In genomic region chr11:102664001-102664752, GRCh38 we compare ENCODE assay signal across 10 cellular contexts. TPM values are rescaled to one million over a fixed set of nuclear protein-coding genes. Genes with fewer than 3 reads are reported as not detected.
DNase-seq lines count a peak whose midpoint lies in the region; ATAC-seq and TF ChIP-seq lines count a peak whose summit lies in the region.
"Had no signal": no experiment of that assay in that cellular context is flagged by ENCODE, and none has a peak within 500 bp of the region (broad histone marks: within the 10 kb centered on the region; RNA-seq: fewer than 3 reads in every experiment).

No MANE protein-coding gene starts in this region.

- POLR2A ChIA-PET in HEK293 (lab: Yijun Ruan, JAX), result no interaction called here

- no peaks in the 10 kb centered on the region for H3K36me3 Mint-ChIP-seq in natural killer cell

- no peaks in the 10 kb centered on the region for H3K4me1 ChIP-seq in HEK293 (ENCODE audit: control insufficient read depth, insufficient read depth, low read length)

- peaks cover 0 to 5% of the 10 kb centered on the region in 2 donors for H3K27me3 Mint-ChIP-seq in natural killer cell (ENCODE audit: low read depth in 2 of 2)

- DNase-seq in GM10266 (ENCODE audit: extremely low spot score) (no peak), kidney tubule cell (ENCODE audit: low spot score) (peak; percentile 23), H7 (no peak), natural killer cell (no peak), activated T-cell treated with anti-CD3 and anti-CD28 coated beads for 4 hours (no peak)
- DNase-seq: left ventricle myocardium superior, NCI-H526 treated with DMSO at 0.1 percent for 48 hours had no signal

- H3K27me3 ChIP-seq in H7 (ENCODE audit: control insufficient read depth, insufficient read depth, low read length), result no peaks in the 10 kb centered on the region

- H3K27ac ChIP-seq in HEK293 (ENCODE audit: extremely low read depth, low read depth, low read length), result no peak overlapping the region

- no peaks in the 10 kb centered on the region for H3K9me3 ChIP-seq in HEK293 (ENCODE audit: control insufficient read depth, insufficient read depth, low read depth, low read length)

- CTCF ChIA-PET in HEK293 (lab: Yijun Ruan, JAX), result interaction anchor here (0.6 to 4.1 kb wide), 6 partner anchors 10 to 375 kb away, joined by 3 to 43 read pairs (median 3); no protein-coding TSS in a partner anchor

- no peaks in the 10 kb centered on the region for H3K4me1 Mint-ChIP-seq in natural killer cell

- H3K36me3 ChIP-seq in HEK293 (ENCODE audit: control insufficient read depth in 2 of 2, insufficient read depth in 1 of 2, low read length in 2 of 2) (no peaks in the 10 kb centered on the region), H7 (replicated peaks; ENCODE audit: control insufficient read depth, insufficient read depth, low read length) (no peaks in the 10 kb centered on the region)

- H3K9me3 Mint-ChIP-seq in natural killer cell, result no peaks in the 10 kb centered on the region

- H3K27ac Mint-ChIP-seq in natural killer cell, result no peak overlapping the region

- intact Hi-C loops in natural killer cell (cut with micrococcal nuclease), result no loop called here

- H3K4me3 Mint-ChIP-seq in natural killer cell, result no peak overlapping the region

- H3K4me3 ChIP-seq in HEK293 (ENCODE audit: low read depth, low read length) (no peak overlapping the region), H7 (ENCODE audit: insufficient read depth, low read depth, low read length) (no peak overlapping the region)

- peak; percentile 82 for ATAC-seq in SK-N-SH treated with all-trans-retinoic acid at 6 μM for 48 hours
- ATAC-seq in natural killer cell, result no peak
- no peak for ATAC-seq in HG03378 (IDR thresholded peaks at IDR 0.05; ENCODE audit: unreplicated experiment)
- ATAC-seq: left ventricle myocardium superior had no signal

- peak; percentile 50 for TF ChIP-seq CTCF in GM10266 (IDR thresholded peaks at IDR 0.05; ENCODE audit: control insufficient read depth, insufficient read depth, low read depth, missing control alignments)
- TF ChIP-seq CTCF in HEK293 (tag by site-specific recombination; IDR thresholded peaks at IDR 0.05), result no peak
- no peak for TF ChIP-seq CTCF in natural killer cell (IDR thresholded peaks at IDR 0.05)

TF ChIP-seq in HEK293, 187 proteins besides CTCF, POLR2A, EP300 and RAD21:
- TF ChIP-seq ZNF580 (tag by site-specific recombination; IDR thresholded peaks at IDR 0.05), result no peak
- TF ChIP-seq SCRT1 (tag by site-specific recombination; IDR thresholded peaks at IDR 0.05; ENCODE audit: borderline replicate concordance), result no peak
- peak; percentile 58 for TF ChIP-seq SCRT2 (tag by site-specific recombination; IDR thresholded peaks at IDR 0.05)
- TF ChIP-seq ZFHX2 (tag by site-specific recombination; conservative IDR thresholded peaks at IDR 0.05), result no peak

TF ChIP-seq in SK-N-SH treated with all-trans-retinoic acid at 6 μM for 48 hours, 23 proteins besides CTCF, POLR2A, EP300 and RAD21:
- no peak for TF ChIP-seq ZNF8 (CRISPR knock-in tag; IDR thresholded peaks at IDR 0.05)
- no peak for TF ChIP-seq ZFP30 (CRISPR knock-in tag; IDR thresholded peaks at IDR 0.05)
- no peak for TF ChIP-seq ESRRG (CRISPR knock-in tag; IDR thresholded peaks at IDR 0.05)
- no peak for TF ChIP-seq CSRNP3 (CRISPR knock-in tag; IDR thresholded peaks at IDR 0.05)
- no peak for TF ChIP-seq ARNTL (CRISPR knock-in tag; IDR thresholded peaks at IDR 0.05; ENCODE audit: borderline replicate concordance, low read depth)
- TF ChIP-seq PPARA (CRISPR knock-in tag; IDR thresholded peaks at IDR 0.05; ENCODE audit: borderline replicate concordance), result no peak
- TF ChIP-seq BACH2 (CRISPR knock-in tag; IDR thresholded peaks at IDR 0.05; ENCODE audit: borderline replicate concordance), result no peak
- no peak for TF ChIP-seq ZNF70 (CRISPR knock-in tag; IDR thresholded peaks at IDR 0.05)
- no peak for TF ChIP-seq GLIS3 (CRISPR knock-in tag; IDR thresholded peaks at IDR 0.05)
- no peak for TF ChIP-seq CSDC2 (CRISPR knock-in tag; IDR thresholded peaks at IDR 0.05)

RNA-seq across cellular contexts. Expression of gene MMP20, which starts 39.0 kb away (rescaled TPM):
- total RNA-seq in H7 (2014; rRNA removed; shearing (Covaris generic)), result not detected in 2 replicates
- not detected for total RNA-seq in natural killer cell
- total RNA-seq: left ventricle myocardium superior had no signal

RNA-seq across cellular contexts. Expression of gene MMP27, which starts 41.4 kb away (rescaled TPM):
- not detected in 2 replicates for total RNA-seq in H7 (2014; rRNA removed; shearing (Covaris generic))
- total RNA-seq in natural killer cell, result not detected
- total RNA-seq: left ventricle myocardium superior had no signal
